In the genomic region with DNA sequence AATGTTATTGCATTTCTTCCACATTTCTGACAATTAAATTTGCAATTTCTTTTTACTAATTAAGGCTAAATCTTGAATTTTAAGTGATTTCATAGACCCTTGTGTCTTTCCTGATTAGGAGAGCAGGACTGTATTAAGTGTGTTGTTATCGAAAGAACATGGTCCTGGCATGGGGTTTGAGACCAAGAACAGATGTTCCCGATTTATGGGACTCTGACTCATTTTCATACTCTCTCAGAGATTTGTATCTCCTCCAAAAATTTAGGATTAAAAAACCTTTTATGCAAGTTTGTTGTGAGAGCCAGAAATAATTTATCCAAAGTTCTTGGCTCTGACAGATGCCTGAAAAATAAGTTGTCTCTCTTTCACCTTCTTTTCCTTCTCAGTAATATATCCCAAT, we compare ENCODE assay signal across 1 cellular context.
TF ChIP-seq lines count a peak whose summit lies in the region.

No MANE protein-coding gene starts in this region.

TF ChIP-seq in SK-N-SH, 30 proteins besides CTCF, POLR2A, EP300 and RAD21 (continued from another document):
- TF ChIP-seq, protein P1, sequence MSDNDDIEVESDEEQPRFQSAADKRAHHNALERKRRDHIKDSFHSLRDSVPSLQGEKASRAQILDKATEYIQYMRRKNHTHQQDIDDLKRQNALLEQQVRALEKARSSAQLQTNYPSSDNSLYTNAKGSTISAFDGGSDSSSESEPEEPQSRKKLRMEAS (IDR thresholded peaks at IDR 0.05; ENCODE audit: low read depth), result no peak
- TF ChIP-seq NRF1 (IDR thresholded peaks at IDR 0.05; ENCODE audit: low read depth, low read length) (no peak), RCOR1 (IDR thresholded peaks at IDR 0.05; ENCODE audit: low read length) (no peak)
TF ChIP-seq in SK-N-SH: peak in this region for 2.
